Comparison of ENCODE assay signal across 8 cellular contexts in genomic region chr1:92538413-92539061, GRCh38. TPM values are rescaled to one million over a fixed set of nuclear protein-coding genes. Genes with fewer than 3 reads are reported as not detected.
DNase-seq lines count a peak whose midpoint lies in the region; ATAC-seq and TF ChIP-seq lines count a peak whose summit lies in the region.

No MANE protein-coding gene starts in this region.

- ATAC-seq in GM19023 (IDR thresholded peaks at IDR 0.05; ENCODE audit: unreplicated experiment) (peak; percentile 53), HG02678 (IDR thresholded peaks at IDR 0.05; ENCODE audit: unreplicated experiment) (peak; percentile 60), SK-N-SH treated with all-trans-retinoic acid at 6 μM for 48 hours (peak; percentile 39), gastroesophageal sphincter (no peak)
- ATAC-seq in natural killer cell treated with Interleukin-12 subunit alpha and Interleukin-12 subunit beta and Interleukin-15 and Interleukin-18, amount 100 ng/mL, for 72 hours, result peak; percentile 82 to 84

- no peak overlapping the region for H3K27ac ChIP-seq in sigmoid colon
- no peak overlapping the region for H3K27ac ChIP-seq in gastroesophageal sphincter
- no peak overlapping the region for H3K27ac ChIP-seq in esophagus muscularis mucosa (replicated peaks in 1 of 4)

- H3K4me3 ChIP-seq in sigmoid colon (no peak overlapping the region), gastroesophageal sphincter (no peak overlapping the region), esophagus muscularis mucosa (no peak overlapping the region)

- peaks cover 6% of the 10 kb centered on the region for H3K36me3 Mint-ChIP-seq in natural killer cell treated with Interleukin-12 subunit alpha and Interleukin-12 subunit beta and Interleukin-15 and Interleukin-18, amount 100 ng/mL, for 72 hours

- peaks cover 41 to 52% of the 10 kb centered on the region in 2 donors for H3K4me1 Mint-ChIP-seq in natural killer cell treated with Interleukin-12 subunit alpha and Interleukin-12 subunit beta and Interleukin-15 and Interleukin-18, amount 100 ng/mL, for 72 hours (ENCODE audit: low read depth in 2 of 2)

- peak overlapping the region; percentile 92 for H3K4me3 Mint-ChIP-seq in natural killer cell treated with Interleukin-12 subunit alpha and Interleukin-12 subunit beta and Interleukin-15 and Interleukin-18, amount 100 ng/mL, for 72 hours

- TF ChIP-seq POLR2A in sigmoid colon (IDR thresholded peaks at IDR 0.05), result no peak
- TF ChIP-seq POLR2A in gastroesophageal sphincter (IDR thresholded peaks at IDR 0.05), result no peak
- TF ChIP-seq POLR2A in esophagus muscularis mucosa (IDR thresholded peaks at IDR 0.05; ENCODE audit: low read depth), result no peak

- H3K9me3 ChIP-seq in sigmoid colon (no peaks in the 10 kb centered on the region), gastroesophageal sphincter (no peaks in the 10 kb centered on the region), esophagus muscularis mucosa (no peaks in the 10 kb centered on the region)

- H3K9me3 Mint-ChIP-seq in natural killer cell treated with Interleukin-12 subunit alpha and Interleukin-12 subunit beta and Interleukin-15 and Interleukin-18, amount 100 ng/mL, for 72 hours, result no peaks in the 10 kb centered on the region

- H3K4me1 ChIP-seq in sigmoid colon (no peaks in the 10 kb centered on the region), gastroesophageal sphincter (peaks cover 0 to 7% (median 0%) of the 10 kb centered on the region in 3 donors), esophagus muscularis mucosa (peaks cover 0 to 8% (median 3%) of the 10 kb centered on the region in 4 donors)

- peak overlapping the region; percentile 91 to 96 for H3K27ac Mint-ChIP-seq in natural killer cell treated with Interleukin-12 subunit alpha and Interleukin-12 subunit beta and Interleukin-15 and Interleukin-18, amount 100 ng/mL, for 72 hours

- TF ChIP-seq EP300 in sigmoid colon (IDR thresholded peaks at IDR 0.05) (no peak), gastroesophageal sphincter (IDR thresholded peaks at IDR 0.05) (no peak), esophagus muscularis mucosa (IDR thresholded peaks at IDR 0.05) (no peak)

- DNase-seq in natural killer cell treated with Interleukin-12 subunit alpha and Interleukin-12 subunit beta and Interleukin-15 and Interleukin-18, amount 100 ng/mL, for 72 hours (ENCODE audit: low spot score), result peak; percentile 62
- DNase-seq in sigmoid colon, result no peak
- DNase-seq in esophagus muscularis mucosa (ENCODE audit: extremely low spot score), result no peak
- no peak for DNase-seq in effector CD8-positive, alpha-beta T cell (lab: John Stamatoyannopoulos, UW)

- TF ChIP-seq CTCF in sigmoid colon (IDR thresholded peaks at IDR 0.05) (no peak), gastroesophageal sphincter (IDR thresholded peaks at IDR 0.05) (no peak), esophagus muscularis mucosa (IDR thresholded peaks at IDR 0.05) (no peak)

- no peaks in the 10 kb centered on the region for H3K27me3 Mint-ChIP-seq in natural killer cell treated with Interleukin-12 subunit alpha and Interleukin-12 subunit beta and Interleukin-15 and Interleukin-18, amount 100 ng/mL, for 72 hours

- 76 to 88% methylated on average over 2 of the region's 2 CpGs for WGBS in sigmoid colon, 2 donors
- 77 to 86% methylated on average over 2 of the region's 2 CpGs for WGBS in gastroesophageal sphincter (ENCODE audit: low coverage in 1 of 2), 2 donors
- 76% methylated on average over 2 of the region's 2 CpGs for WGBS in esophagus muscularis mucosa

- H3K27me3 ChIP-seq in sigmoid colon (no peaks in the 10 kb centered on the region), gastroesophageal sphincter (no peaks in the 10 kb centered on the region), esophagus muscularis mucosa (no peaks in the 10 kb centered on the region)

- intact Hi-C loops in sigmoid colon (cut with DNase I) (no loop called here), esophagus muscularis mucosa (cut with DNase I) (no loop called here)

- H3K36me3 ChIP-seq in sigmoid colon, result peaks cover 0 to 5% (median 2%) of the 10 kb centered on the region in 4 donors
- no peaks in the 10 kb centered on the region for H3K36me3 ChIP-seq in gastroesophageal sphincter
- H3K36me3 ChIP-seq in esophagus muscularis mucosa, result no peaks in the 10 kb centered on the region

TF ChIP-seq in SK-N-SH treated with all-trans-retinoic acid at 6 μM for 48 hours, 23 proteins besides CTCF, POLR2A, EP300 and RAD21:
- TF ChIP-seq ZFP30 (CRISPR knock-in tag; IDR thresholded peaks at IDR 0.05), result no peak
- TF ChIP-seq POU6F1 (CRISPR knock-in tag; IDR thresholded peaks at IDR 0.05; ENCODE audit: borderline replicate concordance, low read depth), result no peak
- TF ChIP-seq ARNTL (CRISPR knock-in tag; IDR thresholded peaks at IDR 0.05; ENCODE audit: borderline replicate concordance, low read depth), result no peak

RNA-seq across cellular contexts. Expression of gene GFI1, which starts 51.8 kb away (rescaled TPM):
- 10 to 100 TPM; 35.4 to 78.5 TPM for total RNA-seq in natural killer cell treated with Interleukin-12 subunit alpha and Interleukin-12 subunit beta and Interleukin-15 and Interleukin-18, amount 100 ng/mL, for 72 hours
- total RNA-seq in sigmoid colon (under 1 TPM; 0.28 to 0.49 (median 0.38) TPM), gastroesophageal sphincter (under 1 TPM in 3 of 4 donors, not detected in 1; 0.27 to 0.94 (median 0.59) TPM), esophagus muscularis mucosa (1 to 10 TPM in 1 of 4 donors, under 1 TPM in 3; 0.32 to 3.3 (median 0.81) TPM)
- 1 to 10 TPM; 3.6 to 9.6 (median 5.5) TPM for polyA plus RNA-seq in sigmoid colon

Comparison
In these comparisons a context has a peak if more than half of its experiments do, and no peak if none do; other contexts are left out.
1. RNA of gene GFI1, which starts 51.8 kb away (total RNA-seq): 35.4 to 78.5 TPM in natural killer cell treated with Interleukin-12 subunit alpha and Interleukin-12 subunit beta and Interleukin-15 and Interleukin-18, amount 100 ng/mL, for 72 hours; 0.32 to 3.3 TPM in esophagus muscularis mucosa, 0.27 to 0.94 TPM in gastroesophageal sphincter and 0.28 to 0.49 TPM in sigmoid colon; every median in the first group is over 4 times any median in the second.